In the genomic region with DNA sequence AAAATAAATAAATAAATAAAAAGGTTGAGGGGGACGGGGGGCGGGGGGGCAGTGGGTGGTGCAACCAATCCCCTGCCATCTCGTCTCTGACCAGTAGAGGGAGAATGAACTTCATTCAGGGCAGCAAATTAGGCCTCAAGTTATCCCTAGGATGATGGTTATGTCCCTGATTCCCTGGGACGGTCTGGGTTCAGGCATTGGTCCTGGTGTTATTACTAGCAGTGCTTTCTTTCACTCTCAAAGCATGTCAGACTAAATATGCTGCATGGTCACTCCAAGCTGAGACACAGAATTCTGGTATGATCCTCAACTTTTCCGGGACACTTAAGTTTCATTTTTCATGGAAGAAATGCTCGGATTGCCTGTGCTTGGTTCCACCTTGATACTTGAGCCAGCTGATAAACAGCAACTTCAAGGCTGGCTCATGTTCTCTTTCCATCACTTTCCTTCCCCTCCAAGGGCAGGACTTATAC, we compare ENCODE assay signal across 9 cellular contexts. TPM values are rescaled to one million over a fixed set of nuclear protein-coding genes. Genes with fewer than 3 reads are reported as not detected.
DNase-seq lines count a peak whose midpoint lies in the region; ATAC-seq and TF ChIP-seq lines count a peak whose summit lies in the region.
"Had no signal": no experiment of that assay in that cellular context is flagged by ENCODE, and none has a peak within 500 bp of the region (broad histone marks: within the 10 kb centered on the region; RNA-seq: fewer than 3 reads in every experiment).

No MANE protein-coding gene starts in this region.

- H3K36me3 Mint-ChIP-seq in activated CD8-positive, alpha-beta T cell treated with anti-CD3 and anti-CD28 coated beads, Interleukin-2, amount 10 ng/mL, durations not matched to agents 7 days and 5 days (ENCODE audit: low read depth), result peaks cover 14% of the 10 kb centered on the region
- H3K36me3 Mint-ChIP-seq: activated naive CD8-positive, alpha-beta T cell treated with anti-CD3 and anti-CD28 coated beads, Interleukin-2, amount 10 ng/mL, durations not matched to agents 7 days and 5 days had no signal

- H3K4me3 ChIP-seq in heart left ventricle (no peak overlapping the region), skeletal muscle satellite cell (ENCODE audit: low read length) (peak overlapping the region; percentile 4)

- no peaks in the 10 kb centered on the region for H3K9me3 ChIP-seq in heart left ventricle
- H3K9me3 ChIP-seq in skeletal muscle satellite cell (replicated peaks; ENCODE audit: low read length), result no peaks in the 10 kb centered on the region

- TF ChIP-seq POLR2A in heart left ventricle (IDR thresholded peaks at IDR 0.05), result no peak

- intact Hi-C loops in heart left ventricle (cut with DNase I), result loop anchor here in 6 of 10 donors (2.0 to 10.0 kb wide), 9 partner anchors 59 to 1321 kb away; partner anchors contain the start of gene DAP (in 2 of the 6)

- peak overlapping the region in 5 of 12 donors; percentile 3 to 58 (median 9) for H3K27ac ChIP-seq in heart left ventricle

- 46 to 67% (median 61%) methylated on average over 6 of the region's 6 CpGs for WGBS in heart left ventricle, 4 donors

- H3K27me3 ChIP-seq in heart left ventricle, result no peaks in the 10 kb centered on the region
- no peaks in the 10 kb centered on the region for H3K27me3 ChIP-seq in skeletal muscle satellite cell (ENCODE audit: control insufficient read depth, insufficient read depth, low read length)

- peak; percentile 56 to 79 (median 75) for TF ChIP-seq CTCF in heart left ventricle (IDR thresholded peaks at IDR 0.05)

- peaks cover 0 to 46% (median 33%) of the 10 kb centered on the region in 12 donors for H3K4me1 ChIP-seq in heart left ventricle
- H3K4me1 ChIP-seq in skeletal muscle satellite cell (ENCODE audit: control insufficient read depth, insufficient read depth, low read length), result peaks cover 43% of the 10 kb centered on the region

- peak overlapping the region; percentile 43 for H3K9ac ChIP-seq in skeletal muscle satellite cell (ENCODE audit: low read depth, low read length)

- no peak overlapping the region for H3K27ac Mint-ChIP-seq in activated CD8-positive, alpha-beta T cell treated with anti-CD3 and anti-CD28 coated beads, Interleukin-2, amount 10 ng/mL, durations not matched to agents 7 days and 5 days
- H3K27ac Mint-ChIP-seq: activated naive CD8-positive, alpha-beta T cell treated with anti-CD3 and anti-CD28 coated beads, Interleukin-2, amount 10 ng/mL, durations not matched to agents 7 days and 5 days had no signal

- no peak overlapping the region for H3K4me3 Mint-ChIP-seq in activated CD8-positive, alpha-beta T cell treated with anti-CD3 and anti-CD28 coated beads, Interleukin-2, amount 10 ng/mL, durations not matched to agents 7 days and 5 days
- H3K4me3 Mint-ChIP-seq: activated naive CD8-positive, alpha-beta T cell treated with anti-CD3 and anti-CD28 coated beads, Interleukin-2, amount 10 ng/mL, durations not matched to agents 7 days and 5 days had no signal

- peaks cover 39% of the 10 kb centered on the region for H3K4me1 Mint-ChIP-seq in activated CD8-positive, alpha-beta T cell treated with anti-CD3 and anti-CD28 coated beads, Interleukin-2, amount 10 ng/mL, durations not matched to agents 7 days and 5 days (ENCODE audit: low read depth)

- POLR2A ChIA-PET in activated CD8-positive, alpha-beta T cell treated with anti-CD3 and anti-CD28 coated beads, Interleukin-2, amount 10 ng/mL, durations not matched to agents 7 days and 5 days (lab: Charles Lee), result no interaction called here

- CTCF ChIA-PET in activated CD8-positive, alpha-beta T cell treated with anti-CD3 and anti-CD28 coated beads, Interleukin-2, amount 10 ng/mL, durations not matched to agents 7 days and 5 days (lab: Charles Lee), result interaction anchor here (1.0 to 3.0 kb wide), 7 partner anchors 11 to 418 kb away, joined by 3 to 12 read pairs (median 4); no protein-coding TSS in a partner anchor

- H3K27me3 Mint-ChIP-seq in activated CD8-positive, alpha-beta T cell treated with anti-CD3 and anti-CD28 coated beads, Interleukin-2, amount 10 ng/mL, durations not matched to agents 7 days and 5 days (ENCODE audit: low read depth), result no peaks in the 10 kb centered on the region
- H3K27me3 Mint-ChIP-seq: activated naive CD8-positive, alpha-beta T cell treated with anti-CD3 and anti-CD28 coated beads, Interleukin-2, amount 10 ng/mL, durations not matched to agents 7 days and 5 days had no signal

- H3K9me3 Mint-ChIP-seq in activated CD8-positive, alpha-beta T cell treated with anti-CD3 and anti-CD28 coated beads, Interleukin-2, amount 10 ng/mL, durations not matched to agents 7 days and 5 days (ENCODE audit: insufficient read depth), result no peaks in the 10 kb centered on the region
- H3K9me3 Mint-ChIP-seq: activated naive CD8-positive, alpha-beta T cell treated with anti-CD3 and anti-CD28 coated beads, Interleukin-2, amount 10 ng/mL, durations not matched to agents 7 days and 5 days had no signal

- H3K36me3 ChIP-seq in heart left ventricle (peaks cover 0 to 3% (median 0%) of the 10 kb centered on the region in 9 donors), skeletal muscle satellite cell (ENCODE audit: insufficient read depth, low read length) (peaks cover 7% of the 10 kb centered on the region)

- DNase-seq in activated CD4-positive, CD25-positive, alpha-beta regulatory T cell (lab: John Stamatoyannopoulos, UW), result peak in 3 of 4 experiments; percentile 4 to 7 (median 4)
- DNase-seq in NCI-H1694 treated with DMSO at 0.1 percent for 48 hours (lab: John Stamatoyannopoulos, UW), result peak; percentile 55
- DNase-seq in activated CD8-positive, alpha-beta T cell treated with anti-CD3 and anti-CD28 coated beads, Interleukin-2, amount 10 ng/mL, durations not matched to agents 7 days and 5 days, result peak; percentile 46
- peak in 1 of 5 donors; percentile 40 for DNase-seq in heart left ventricle
- DNase-seq: activated naive CD8-positive, alpha-beta T cell treated with anti-CD3 and anti-CD28 coated beads, Interleukin-2, amount 10 ng/mL, durations not matched to agents 7 days and 5 days had no signal

- H3K4me2 ChIP-seq in skeletal muscle satellite cell (ENCODE audit: low read length), result peak overlapping the region; percentile 42

- ATAC-seq in activated CD4-positive, CD25-positive, alpha-beta regulatory T cell treated with anti-CD3 and anti-CD28 coated beads, Interleukin-2, amount 50 U/mL, for 24 hours, result no peak
- ATAC-seq in activated CD8-positive, alpha-beta T cell treated with anti-CD3 and anti-CD28 coated beads, Interleukin-2, amount 10 ng/mL, durations not matched to agents 7 days and 5 days, result no peak
- ATAC-seq in heart left ventricle (peak in 3 of 4 donors; percentile 29 to 54 (median 43)), HG02852 (IDR thresholded peaks at IDR 0.05; ENCODE audit: unreplicated experiment) (no peak), HG03571 (IDR thresholded peaks at IDR 0.05; ENCODE audit: unreplicated experiment) (no peak)

RNA-seq across cellular contexts. Expression of gene DAP, which starts 59.4 kb away (rescaled TPM):
- total RNA-seq in activated CD8-positive, alpha-beta T cell treated with anti-CD3 and anti-CD28 coated beads, Interleukin-2, amount 10 ng/mL, durations not matched to agents 7 days and 5 days, result 10 to 100 TPM; 61.0 to 61.2 TPM
- total RNA-seq in heart left ventricle, result 10 to 100 TPM; 24.3 to 61.6 (median 28.5) TPM
- 10 to 100 TPM; 13.8 to 45.8 TPM for polyA plus RNA-seq in heart left ventricle
- total RNA-seq in skeletal muscle satellite cell (2012; rRNA removed), result 25.6 and 25.8 TPM in 2 replicates

Comparison
In these comparisons a context has a peak if more than half of its experiments do, and no peak if none do; other contexts are left out.
1. ATAC-seq: peak in heart left ventricle (3 of 4); none in activated CD4-positive, CD25-positive, alpha-beta regulatory T cell treated with anti-CD3 and anti-CD28 coated beads, Interleukin-2, amount 50 U/mL, for 24 hours (0 of 2), activated CD8-positive, alpha-beta T cell treated with anti-CD3 and anti-CD28 coated beads, Interleukin-2, amount 10 ng/mL, durations not matched to agents 7 days and 5 days (single experiment), HG02852 (single experiment) and HG03571 (single experiment).